ENCODE assay signal across 29 cellular contexts in genomic region chr3:80187981-80188380, GRCh38.
"Had no signal": no experiment of that assay in that cellular context is flagged by ENCODE, and none has a peak within 500 bp of the region (broad histone marks: within the 10 kb centered on the region; RNA-seq: fewer than 3 reads in every experiment).

No MANE protein-coding gene starts in this region.

- DNase-seq: natural killer cell; occipital lobe; ovary; posterior cingulate gyrus; psoas muscle; right cardiac atrium; right lobe of liver; sigmoid colon; small intestine; stimulated activated CD4-positive, alpha-beta T cell treated with anti-CD3 and anti-CD28 coated beads, Interleukin-15, amount 100 ng/mL, for 24 hours; stimulated activated CD4-positive, alpha-beta T cell treated with anti-CD3 and anti-CD28 coated beads, Interleukin-2, amount 100 ng/mL, for 24 hours; stimulated activated CD4-positive, alpha-beta T cell treated with anti-CD3 and anti-CD28 coated beads, Interleukin-2, amount 100 ng/mL, for 48 hours; stimulated activated CD4-positive, alpha-beta T cell treated with anti-CD3 and anti-CD28 coated beads, Interleukin-4, amount 100 ng/mL, for 24 hours; stimulated activated naive B cell treated with anti-CD40 and anti-IgM and Interleukin-4, amounts not matched to agents 10 μg/mL and 1 μg/mL and 100 μg/mL, for 72 hours; stimulated activated naive CD4-positive, alpha-beta T cell treated with Interleukin-2 at 50 U/mL for 16 hours; stimulated activated naive CD8-positive, alpha-beta T cell treated with anti-CD3 and anti-CD28 coated beads, Interleukin-15, amount 100 ng/mL, for 72 hours; substantia nigra; testis; tibial artery; transverse colon; upper lobe of right lung; uterus had no signal

- H3K4me3 Mint-ChIP-seq: natural killer cell; nephron; neural progenitor cell; stimulated activated effector memory CD8-positive, alpha-beta T cell treated with anti-CD3 and anti-CD28 coated beads, Interleukin-12 subunit alpha, Interleukin-12 subunit beta, amount 100 ng/mL, for 72 hours; stimulated activated naive B cell treated with anti-CD40 and anti-IgM and Interleukin-4, amounts not matched to agents 10 μg/mL and 1 μg/mL and 100 μg/mL, for 72 hours; stimulated activated naive CD8-positive, alpha-beta T cell treated with anti-CD3 and anti-CD28 coated beads, Interleukin-15, amount 100 ng/mL, for 72 hours; type B pancreatic cell had no signal

- H3K4me2 ChIP-seq: neural progenitor cell had no signal

- H3K27ac Mint-ChIP-seq: natural killer cell; nephron; neural progenitor cell; progenitor cell of endocrine pancreas; stimulated activated effector memory CD8-positive, alpha-beta T cell treated with anti-CD3 and anti-CD28 coated beads, Interleukin-12 subunit alpha, Interleukin-12 subunit beta, amount 100 ng/mL, for 72 hours; stimulated activated naive B cell treated with anti-CD40 and anti-IgM and Interleukin-4, amounts not matched to agents 10 μg/mL and 1 μg/mL and 100 μg/mL, for 72 hours; stimulated activated naive CD8-positive, alpha-beta T cell treated with anti-CD3 and anti-CD28 coated beads, Interleukin-15, amount 100 ng/mL, for 72 hours; type B pancreatic cell had no signal

- H3K4me3 ChIP-seq: neural progenitor cell, ovary, psoas muscle, right lobe of liver, sigmoid colon, suprapubic skin, testis, tibial artery, transverse colon, upper lobe of right lung, uterus had no signal

- H3K9ac ChIP-seq: neural progenitor cell, parathyroid adenoma had no signal

- FAIRE-seq: small intestine had no signal

- H2AFZ ChIP-seq: neural progenitor cell, parathyroid adenoma had no signal

- ATAC-seq: natural killer cell; psoas muscle; right cardiac atrium; right lobe of liver; stimulated activated effector memory CD8-positive, alpha-beta T cell treated with anti-CD3 and anti-CD28 coated beads, Interleukin-12 subunit alpha, Interleukin-12 subunit beta, amount 100 ng/mL, for 72 hours; stimulated activated naive B cell treated with anti-CD40 and anti-IgM and Interleukin-4, amounts not matched to agents 10 μg/mL and 1 μg/mL and 100 μg/mL, for 72 hours; stimulated activated naive CD8-positive, alpha-beta T cell treated with anti-CD3 and anti-CD28 coated beads, Interleukin-15, amount 100 ng/mL, for 72 hours; upper lobe of right lung had no signal

- H3K79me2 ChIP-seq: parathyroid adenoma had no signal

- H3K4me1 Mint-ChIP-seq: natural killer cell; stimulated activated effector memory CD8-positive, alpha-beta T cell treated with anti-CD3 and anti-CD28 coated beads, Interleukin-12 subunit alpha, Interleukin-12 subunit beta, amount 100 ng/mL, for 72 hours; stimulated activated naive B cell treated with anti-CD40 and anti-IgM and Interleukin-4, amounts not matched to agents 10 μg/mL and 1 μg/mL and 100 μg/mL, for 72 hours; stimulated activated naive CD8-positive, alpha-beta T cell treated with anti-CD3 and anti-CD28 coated beads, Interleukin-15, amount 100 ng/mL, for 72 hours had no signal

- H3K36me3 ChIP-seq: neural progenitor cell, ovary, right lobe of liver, sigmoid colon, suprapubic skin, tibial artery, transverse colon, upper lobe of right lung, uterus had no signal

- H3K9me3 Mint-ChIP-seq: nephron, neural progenitor cell, type B pancreatic cell had no signal

- H3K27ac ChIP-seq: neural progenitor cell, ovary, parathyroid adenoma, psoas muscle, right lobe of liver, sigmoid colon, suprapubic skin, testis, tibial artery, transverse colon, upper lobe of right lung, uterus had no signal

- H3K4me1 ChIP-seq: neural progenitor cell, parathyroid adenoma, psoas muscle, right lobe of liver, suprapubic skin, testis, transverse colon, upper lobe of right lung, uterus had no signal

- H3K27me3 ChIP-seq: neural progenitor cell, ovary, right lobe of liver, sigmoid colon, suprapubic skin, testis, tibial artery, transverse colon, upper lobe of right lung, uterus had no signal

- H3K36me3 Mint-ChIP-seq: neural progenitor cell; stimulated activated effector memory CD8-positive, alpha-beta T cell treated with anti-CD3 and anti-CD28 coated beads, Interleukin-12 subunit alpha, Interleukin-12 subunit beta, amount 100 ng/mL, for 72 hours; stimulated activated naive B cell treated with anti-CD40 and anti-IgM and Interleukin-4, amounts not matched to agents 10 μg/mL and 1 μg/mL and 100 μg/mL, for 72 hours; type B pancreatic cell had no signal

- H3K9me3 ChIP-seq: ovary, psoas muscle, right lobe of liver, sigmoid colon, testis, tibial artery, transverse colon, upper lobe of right lung, uterus had no signal

- H3K27me3 Mint-ChIP-seq: progenitor cell of endocrine pancreas; stimulated activated naive B cell treated with anti-CD40 and anti-IgM and Interleukin-4, amounts not matched to agents 10 μg/mL and 1 μg/mL and 100 μg/mL, for 72 hours; stimulated activated naive CD8-positive, alpha-beta T cell treated with anti-CD3 and anti-CD28 coated beads, Interleukin-15, amount 100 ng/mL, for 72 hours; type B pancreatic cell had no signal
